In the genomic region with DNA sequence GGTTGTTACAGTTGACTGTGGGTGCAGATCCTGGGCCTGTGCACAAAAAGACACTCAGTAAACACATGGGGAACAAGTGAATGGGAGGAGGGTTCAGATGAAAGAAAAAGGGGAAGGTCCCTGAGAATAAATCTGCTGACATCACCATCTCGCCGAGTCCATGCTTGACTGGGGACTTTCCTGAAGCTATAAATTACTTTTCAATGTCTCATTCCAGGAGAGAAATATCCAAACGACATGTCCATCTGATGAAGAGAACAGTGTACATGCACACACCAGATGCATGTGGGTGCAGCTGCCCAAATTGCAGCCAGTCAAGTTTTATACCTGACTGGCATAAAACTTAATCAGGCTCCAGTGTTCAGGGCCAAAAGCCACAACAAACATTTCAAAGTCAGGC, we compare ENCODE assay signal across 15 cellular contexts.
A peak's percentile ranks its signal among the peaks of the same experiment; 100 is the strongest.
DNase-seq lines count a peak whose midpoint lies in the region; ATAC-seq and TF ChIP-seq lines count a peak whose summit lies in the region.
"Had no signal": no experiment of that assay in that cellular context is flagged by ENCODE, and none has a peak within 500 bp of the region (broad histone marks: within the 10 kb centered on the region; RNA-seq: fewer than 3 reads in every experiment).

No MANE protein-coding gene starts in this region.

- no peaks in the 10 kb centered on the region for H3K9me3 ChIP-seq in DND-41 (ENCODE audit: insufficient read depth, low read length, severe bottlenecking)
- H3K9me3 ChIP-seq: SJCRH30 had no signal

- H3K4me3 ChIP-seq in DND-41 (ENCODE audit: low read depth in 1 of 2, low read length in 2 of 2), result no peak overlapping the region
- H3K4me3 ChIP-seq: K562, SJCRH30 had no signal

- no peak for DNase-seq in T-helper 1 cell
- DNase-seq in DND-41, result no peak
- DNase-seq in MV-4-11 (lab: John Stamatoyannopoulos, UW), result peak; percentile 21
- DNase-seq in activated naive CD8-positive, alpha-beta T cell treated with anti-CD3 and anti-CD28 coated beads, Interleukin-2, amount 50 U/mL, for 24 hours, result no peak
- no peak for DNase-seq in cerebellum (ENCODE audit: low spot score)
- DNase-seq: DMS79, NCI-H1417, NCI-H2029, NCI-H2171 treated with DMSO at 0.1 percent for 48 hours had no signal

- no peak for TF ChIP-seq CTCF in DND-41 (IDR thresholded peaks at IDR 0.05; ENCODE audit: borderline replicate concordance, extremely low read depth, low read length, poor library complexity, severe bottlenecking)

- H2AFZ ChIP-seq in DND-41 (ENCODE audit: low read depth, low read length), result no peak overlapping the region

- peaks cover 96% of the 10 kb centered on the region for H4K20me1 ChIP-seq in DND-41 (ENCODE audit: insufficient read depth, low read length)

- peaks cover 100% of the 10 kb centered on the region for H3K79me2 ChIP-seq in DND-41 (ENCODE audit: insufficient read depth, low read length)

- H3K9ac ChIP-seq in DND-41 (ENCODE audit: low read depth, low read length), result no peak overlapping the region

- no peak overlapping the region for H3K4me3 Mint-ChIP-seq in T-helper 1 cell treated with Interleukin-12 subunit alpha and Interleukin-12 subunit beta and Interleukin-4 antibody, amounts not matched to agents 30 μg/mL and 1 μg/mL, for 36 hours
- H3K4me3 Mint-ChIP-seq in activated naive CD8-positive, alpha-beta T cell treated with anti-CD3 and anti-CD28 coated beads, Interleukin-2, amount 50 U/mL, for 24 hours, result no peak overlapping the region

- H3K27ac ChIP-seq in DND-41 (ENCODE audit: low read length), result 0 out of 2 replicates have a peak overlapping the region, but pooled peaks have one; percentile 25
- H3K27ac ChIP-seq: SJCRH30 had no signal

- ATAC-seq in DND-41 (ENCODE audit: insufficient read depth, low read depth), result no peak
- ATAC-seq in activated naive CD8-positive, alpha-beta T cell treated with anti-CD3 and anti-CD28 coated beads, Interleukin-2, amount 50 U/mL, for 24 hours, result no peak
- no peak for ATAC-seq in HG02623 (IDR thresholded peaks at IDR 0.05; ENCODE audit: unreplicated experiment)
- ATAC-seq in HG03378 (IDR thresholded peaks at IDR 0.05; ENCODE audit: unreplicated experiment), result no peak

- H3K27ac Mint-ChIP-seq in T-helper 1 cell treated with Interleukin-12 subunit alpha and Interleukin-12 subunit beta and Interleukin-4 antibody, amounts not matched to agents 30 μg/mL and 1 μg/mL, for 36 hours, result peak overlapping the region; percentile 59
- H3K27ac Mint-ChIP-seq in activated naive CD8-positive, alpha-beta T cell treated with anti-CD3 and anti-CD28 coated beads, Interleukin-2, amount 50 U/mL, for 24 hours, result peak overlapping the region; percentile 53

- peaks cover 66% of the 10 kb centered on the region for H3K4me1 Mint-ChIP-seq in T-helper 1 cell treated with Interleukin-12 subunit alpha and Interleukin-12 subunit beta and Interleukin-4 antibody, amounts not matched to agents 30 μg/mL and 1 μg/mL, for 36 hours (ENCODE audit: low read depth)
- H3K4me1 Mint-ChIP-seq in activated naive CD8-positive, alpha-beta T cell treated with anti-CD3 and anti-CD28 coated beads, Interleukin-2, amount 50 U/mL, for 24 hours, result peaks cover 79% of the 10 kb centered on the region

- peaks cover 81% of the 10 kb centered on the region for H3K4me1 ChIP-seq in DND-41 (ENCODE audit: insufficient read depth, low read length)
- H3K4me1 ChIP-seq: SJCRH30 had no signal

- H3K4me2 ChIP-seq in DND-41 (ENCODE audit: insufficient read depth, low read length), result no peak overlapping the region

- H3K36me3 Mint-ChIP-seq in T-helper 1 cell treated with Interleukin-12 subunit alpha and Interleukin-12 subunit beta and Interleukin-4 antibody, amounts not matched to agents 30 μg/mL and 1 μg/mL, for 36 hours (ENCODE audit: low read depth), result peaks cover 11% of the 10 kb centered on the region
- no peaks in the 10 kb centered on the region for H3K36me3 Mint-ChIP-seq in activated naive CD8-positive, alpha-beta T cell treated with anti-CD3 and anti-CD28 coated beads, Interleukin-2, amount 50 U/mL, for 24 hours (ENCODE audit: low read depth)
- H3K36me3 Mint-ChIP-seq: CD4-positive, CD25-positive, alpha-beta regulatory T cell had no signal

- H3K9me3 Mint-ChIP-seq in T-helper 1 cell treated with Interleukin-12 subunit alpha and Interleukin-12 subunit beta and Interleukin-4 antibody, amounts not matched to agents 30 μg/mL and 1 μg/mL, for 36 hours, result no peaks in the 10 kb centered on the region
- no peaks in the 10 kb centered on the region for H3K9me3 Mint-ChIP-seq in activated naive CD8-positive, alpha-beta T cell treated with anti-CD3 and anti-CD28 coated beads, Interleukin-2, amount 50 U/mL, for 24 hours
- H3K9me3 Mint-ChIP-seq: CD4-positive, CD25-positive, alpha-beta regulatory T cell had no signal

- no peaks in the 10 kb centered on the region for H3K27me3 Mint-ChIP-seq in T-helper 1 cell treated with Interleukin-12 subunit alpha and Interleukin-12 subunit beta and Interleukin-4 antibody, amounts not matched to agents 30 μg/mL and 1 μg/mL, for 36 hours (ENCODE audit: low read depth)
- no peaks in the 10 kb centered on the region for H3K27me3 Mint-ChIP-seq in activated naive CD8-positive, alpha-beta T cell treated with anti-CD3 and anti-CD28 coated beads, Interleukin-2, amount 50 U/mL, for 24 hours
- H3K27me3 Mint-ChIP-seq: CD4-positive, CD25-positive, alpha-beta regulatory T cell had no signal

- no peaks in the 10 kb centered on the region for H3K27me3 ChIP-seq in DND-41 (ENCODE audit: insufficient read depth, low read length, poor library complexity)
- H3K27me3 ChIP-seq: SJCRH30 had no signal

- H3K36me3 ChIP-seq in DND-41 (ENCODE audit: insufficient read depth, low read length), result peaks cover 28% of the 10 kb centered on the region
- H3K36me3 ChIP-seq: SJCRH30 had no signal
